In the genomic region with DNA sequence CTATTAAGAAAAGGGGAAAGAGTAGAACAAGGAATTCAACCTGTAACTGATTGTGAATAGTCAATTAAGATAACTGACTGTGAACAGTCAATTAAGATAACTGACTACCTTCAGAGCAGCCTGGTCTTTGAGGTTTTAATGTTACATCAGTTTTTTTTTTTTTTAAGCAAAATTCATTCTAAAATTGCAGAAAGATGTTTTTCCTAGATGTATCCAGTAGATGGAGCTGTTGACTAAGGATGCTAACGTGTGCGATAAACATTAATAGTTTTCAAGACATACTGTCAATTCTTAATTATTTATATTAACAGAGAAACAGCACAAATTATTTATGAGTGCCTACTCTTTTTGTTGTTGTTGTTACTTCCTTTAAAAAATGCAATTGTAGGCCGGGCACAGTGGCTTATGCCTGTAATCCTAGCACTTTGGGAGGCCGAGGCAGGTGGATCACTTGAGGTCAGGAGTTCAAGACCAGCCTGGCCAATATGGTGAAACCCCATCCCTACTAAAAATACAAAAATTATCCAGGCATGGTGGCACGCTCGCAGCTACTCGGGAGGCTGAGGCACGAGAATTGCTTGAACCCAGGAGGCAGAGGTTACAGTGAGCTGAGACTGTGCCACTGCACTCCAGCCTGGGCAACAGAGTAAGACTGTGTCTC, we compare ENCODE assay signal across 1 cellular context.
TF ChIP-seq lines count a peak whose summit lies in the region.

No MANE protein-coding gene starts in this region.

TF ChIP-seq in IMR-90, 13 proteins besides CTCF, POLR2A, EP300 and RAD21:
- TF ChIP-seq MAFK (IDR thresholded peaks at IDR 0.05; ENCODE audit: low read depth, low read length) (0 out of 2 replicates have a peak, but pooled peaks have one; percentile 14), SMC3 (IDR thresholded peaks at IDR 0.05; ENCODE audit: low read depth, low read length) (peak; percentile 69)
